In the genomic region with DNA sequence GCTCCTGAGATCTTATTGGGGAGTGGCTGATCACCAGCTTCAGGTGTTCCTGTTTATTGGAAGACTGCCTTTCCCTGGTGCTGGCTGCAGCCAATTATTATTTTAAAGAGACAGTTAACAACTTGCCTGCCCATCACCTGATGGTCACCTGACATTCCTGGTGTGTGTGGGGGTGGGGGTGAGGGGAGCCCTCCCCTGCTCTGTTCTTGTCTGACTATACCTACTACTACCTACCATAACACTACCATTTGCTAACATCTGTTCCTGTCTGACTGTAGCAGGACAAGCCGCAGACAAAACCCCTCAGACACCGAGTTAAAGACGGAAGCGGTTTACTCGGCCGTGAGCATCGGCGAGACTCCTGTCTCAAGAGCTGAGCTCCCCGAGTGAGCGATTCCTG, we compare ENCODE assay signal across 24 cellular contexts.
"Had no signal": no experiment of that assay in that cellular context is flagged by ENCODE, and none has a peak within 500 bp of the region (broad histone marks: within the 10 kb centered on the region; RNA-seq: fewer than 3 reads in every experiment).

No MANE protein-coding gene starts in this region.

- FAIRE-seq: kidney had no signal

- H3K4me1 ChIP-seq: heart right ventricle, prostate gland, transverse colon, uterus had no signal

- H3K4me3 Mint-ChIP-seq: activated CD8-positive, alpha-beta T cell treated with anti-CD3 and anti-CD28 coated beads, Interleukin-2, amount 10 ng/mL, durations not matched to agents 7 days and 5 days; activated naive CD8-positive, alpha-beta T cell treated with anti-CD3 and anti-CD28 coated beads, Interleukin-2, amount 50 U/mL, for 24 hours; activated T-helper 1 cell treated with anti-CD3 and anti-CD28 coated beads, Interleukin-12 subunit alpha, Interleukin-12 subunit beta, Interleukin-2, Interleukin-4 antibody, amounts not matched to agents 30 ng/mL and 10 ng/mL and 1 ng/mL, durations not matched to agents 14 hours and 24 hours and 36 hours; natural killer cell; stimulated activated effector memory CD8-positive, alpha-beta T cell treated with anti-CD3 and anti-CD28 coated beads, Interleukin-12 subunit alpha, Interleukin-12 subunit beta, amount 100 ng/mL, for 72 hours; stimulated activated naive CD8-positive, alpha-beta T cell treated with anti-CD3 and anti-CD28 coated beads, Interleukin-15, amount 100 ng/mL, for 72 hours had no signal

- H3K27ac Mint-ChIP-seq: activated CD8-positive, alpha-beta T cell treated with anti-CD3 and anti-CD28 coated beads, Interleukin-2, amount 10 ng/mL, durations not matched to agents 7 days and 5 days; activated naive CD8-positive, alpha-beta T cell treated with anti-CD3 and anti-CD28 coated beads, Interleukin-2, amount 50 U/mL, for 24 hours; activated T-helper 1 cell treated with anti-CD3 and anti-CD28 coated beads, Interleukin-12 subunit alpha, Interleukin-12 subunit beta, Interleukin-2, Interleukin-4 antibody, amounts not matched to agents 30 ng/mL and 10 ng/mL and 1 ng/mL, durations not matched to agents 14 hours and 24 hours and 36 hours; natural killer cell; stimulated activated effector memory CD8-positive, alpha-beta T cell treated with anti-CD3 and anti-CD28 coated beads, Interleukin-12 subunit alpha, Interleukin-12 subunit beta, amount 100 ng/mL, for 72 hours; stimulated activated naive CD8-positive, alpha-beta T cell treated with anti-CD3 and anti-CD28 coated beads, Interleukin-15, amount 100 ng/mL, for 72 hours had no signal

- H3K36me3 ChIP-seq: heart right ventricle, neutrophil, ovary, prostate gland, suprapubic skin, transverse colon, uterus had no signal

- H3K27me3 ChIP-seq: ovary had no signal

- H3K27ac ChIP-seq: coronary artery, epithelial cell of prostate, heart right ventricle, neutrophil, ovary, prostate gland, suprapubic skin, transverse colon, uterus, VCaP had no signal

- H3K9me3 ChIP-seq: neutrophil, ovary, prostate gland, uterus had no signal

- H3K4me3 ChIP-seq: coronary artery, heart right ventricle, ovary, prostate gland, suprapubic skin, transverse colon, uterus had no signal

- H3K36me3 Mint-ChIP-seq: stimulated activated effector memory CD8-positive, alpha-beta T cell treated with anti-CD3 and anti-CD28 coated beads, Interleukin-12 subunit alpha, Interleukin-12 subunit beta, amount 100 ng/mL, for 72 hours had no signal

- DNase-seq: activated CD4-positive, alpha-beta T cell treated with anti-CD3 and anti-CD28 coated beads for 1 hour; activated CD4-positive, alpha-beta T cell treated with anti-CD3 and anti-CD28 coated beads, Interleukin-2, amount 50 U/mL, for 1 hour; activated CD8-positive, alpha-beta T cell treated with anti-CD3 and anti-CD28 coated beads, Interleukin-2, amount 10 ng/mL, durations not matched to agents 7 days and 5 days; activated gamma-delta T cell; activated naive CD4-positive, alpha-beta T cell treated with anti-CD3 and anti-CD28 coated beads, Interleukin-2, amount 50 U/mL, for 16 hours; activated naive CD8-positive, alpha-beta T cell treated with anti-CD3 and anti-CD28 coated beads, Interleukin-2, amount 50 U/mL, for 24 hours; cerebellar nuclear complex; heart right ventricle; kidney; natural killer cell; ovary; stimulated activated naive CD8-positive, alpha-beta T cell treated with anti-CD3 and anti-CD28 coated beads, Interleukin-15, amount 100 ng/mL, for 72 hours; T-helper 1 cell; T-helper 9 cell; transverse colon; uterus had no signal
